Comparison of ENCODE assay signal across 15 cellular contexts in genomic region chr6:141824258-141824795, GRCh38.
DNase-seq lines count a peak whose midpoint lies in the region; ATAC-seq and TF ChIP-seq lines count a peak whose summit lies in the region.
"Had no signal": no experiment of that assay in that cellular context is flagged by ENCODE, and none has a peak within 500 bp of the region (broad histone marks: within the 10 kb centered on the region; RNA-seq: fewer than 3 reads in every experiment).

No MANE protein-coding gene starts in this region.

- H3K27me3 Mint-ChIP-seq in CD8-positive, alpha-beta memory T cell = no peaks in the 10 kb centered on the region
- H3K27me3 Mint-ChIP-seq: CD4-positive, alpha-beta memory T cell had no signal

- POLR2A ChIA-PET in CD8-positive, alpha-beta memory T cell (lab: Charles Lee) = no interaction called here

- H4K8ac ChIP-seq in trophoblast cell (ENCODE audit: low read depth, low read length) = no peak overlapping the region

- no peak overlapping the region for H2BK5ac ChIP-seq in trophoblast cell (ENCODE audit: low read depth, low read length, poor library complexity)

- peak; percentile 8 for DNase-seq in LoVo (ENCODE audit: low spot score)
- DNase-seq in RPMI7951 (ENCODE audit: low read depth) = peak; percentile 7
- DNase-seq in choroid plexus epithelial cell (ENCODE audit: low read depth) = peak; percentile 10
- peak; percentile 25 to 80 for DNase-seq in trophoblast cell
- no peak for DNase-seq in NCI-H1417 treated with DMSO at 0.1 percent for 48 hours (lab: John Stamatoyannopoulos, UW)
- no peak for DNase-seq in CD8-positive, alpha-beta memory T cell
- DNase-seq: BE2C; CD4-positive, alpha-beta memory T cell; DND-41; GF-D8; GM23248; IMR-90 had no signal

- H3K4me3 ChIP-seq in choroid plexus epithelial cell (ENCODE audit: low read depth, low read length) = no peak overlapping the region
- no peak overlapping the region for H3K4me3 ChIP-seq in trophoblast cell (ENCODE audit: low read depth, low read length)
- H3K4me3 ChIP-seq in CD8-positive, alpha-beta memory T cell (ENCODE audit: low read length) = no peak overlapping the region
- H3K4me3 ChIP-seq: A549, GM23248 had no signal

- peaks cover 0 to under 1% of the 10 kb centered on the region in 2 experiments for H3K4me1 ChIP-seq in trophoblast cell (ENCODE audit: control insufficient read depth in 1 of 2, insufficient read depth in 2 of 2, low read length in 2 of 2)
- no peaks in the 10 kb centered on the region for H3K4me1 ChIP-seq in CD8-positive, alpha-beta memory T cell (ENCODE audit: insufficient read depth, low read length)
- H3K4me1 ChIP-seq: A549, BE2C had no signal

- no peak overlapping the region for H2AK5ac ChIP-seq in trophoblast cell (ENCODE audit: low read length)

- H4K91ac ChIP-seq in trophoblast cell (ENCODE audit: low read depth, low read length) = no peak overlapping the region

- H3K14ac ChIP-seq in trophoblast cell (ENCODE audit: low read length) = no peak overlapping the region

- no peak overlapping the region for H2BK12ac ChIP-seq in trophoblast cell (ENCODE audit: low read length)

- no peak overlapping the region for H3K18ac ChIP-seq in trophoblast cell (ENCODE audit: low read length)

- no peak overlapping the region for H3K4ac ChIP-seq in trophoblast cell (ENCODE audit: low read depth, low read length)

- no peaks in the 10 kb centered on the region for H3K4me1 Mint-ChIP-seq in CD8-positive, alpha-beta memory T cell
- H3K4me1 Mint-ChIP-seq: CD4-positive, alpha-beta memory T cell had no signal

- no peak for ATAC-seq in GM21447 (IDR thresholded peaks at IDR 0.05; ENCODE audit: unreplicated experiment)
- ATAC-seq: A549 had no signal

- no peak overlapping the region for H2AFZ ChIP-seq in trophoblast cell (ENCODE audit: insufficient read depth, low read length, poor library complexity)
- H2AFZ ChIP-seq: GM23248 had no signal

- H3K9me3 ChIP-seq in trophoblast cell (ENCODE audit: insufficient read depth, low read depth, low read length) = no peaks in the 10 kb centered on the region
- no peaks in the 10 kb centered on the region for H3K9me3 ChIP-seq in CD8-positive, alpha-beta memory T cell (ENCODE audit: low read length)
- H3K9me3 ChIP-seq: A549, BE2C had no signal

- no peaks in the 10 kb centered on the region for H3K79me1 ChIP-seq in trophoblast cell (ENCODE audit: low read length)

- H3K9ac ChIP-seq in trophoblast cell (ENCODE audit: low read length) = no peak overlapping the region
- H3K9ac ChIP-seq: GM23248 had no signal

- H3K23ac ChIP-seq in trophoblast cell (ENCODE audit: low read length) = no peak overlapping the region

- H3K27ac ChIP-seq in trophoblast cell (ENCODE audit: low read depth, low read length) = no peak overlapping the region
- no peak overlapping the region for H3K27ac ChIP-seq in CD8-positive, alpha-beta memory T cell (ENCODE audit: low read depth, low read length)
- H3K27ac ChIP-seq: A549, C4-2B, GM23248 had no signal

- no peaks in the 10 kb centered on the region for H3K79me2 ChIP-seq in trophoblast cell (ENCODE audit: control insufficient read depth, insufficient read depth, low read length, poor library complexity)

- H3K27me3 ChIP-seq in trophoblast cell (ENCODE audit: insufficient read depth, low read length) = no peaks in the 10 kb centered on the region
- no peaks in the 10 kb centered on the region for H3K27me3 ChIP-seq in CD8-positive, alpha-beta memory T cell (ENCODE audit: insufficient read depth, low read length, poor library complexity, severe bottlenecking)
- H3K27me3 ChIP-seq: BE2C had no signal

- no peak for TF ChIP-seq CTCF in choroid plexus epithelial cell (conservative IDR thresholded peaks at IDR 0.05; ENCODE audit: low read depth, low read length)

- CTCF ChIA-PET in CD8-positive, alpha-beta memory T cell (lab: Charles Lee) = no interaction called here

- peaks cover 6 to 10% (median 9%) of the 10 kb centered on the region in 5 donors for H3K9me3 Mint-ChIP-seq in CD8-positive, alpha-beta memory T cell

- no peak overlapping the region for H3K4me2 ChIP-seq in trophoblast cell (ENCODE audit: low read length)
- H3K4me2 ChIP-seq: A549 had no signal

- no peaks in the 10 kb centered on the region for H3K36me3 ChIP-seq in trophoblast cell (ENCODE audit: control insufficient read depth in 1 of 2, insufficient read depth in 2 of 2, low read length in 2 of 2)
- H3K36me3 ChIP-seq in CD8-positive, alpha-beta memory T cell (ENCODE audit: insufficient read depth, low read length) = no peaks in the 10 kb centered on the region
- H3K36me3 ChIP-seq: BE2C had no signal

- H2BK120ac ChIP-seq in trophoblast cell (ENCODE audit: insufficient read depth, low read length, poor library complexity) = no peak overlapping the region

- WGBS in trophoblast cell (ENCODE audit: extremely low coverage, insufficient coverage, insufficient read length) = no CpG with 5 or more reads among the region's 1 CpG

- no peak overlapping the region for H4K12ac ChIP-seq in trophoblast cell (ENCODE audit: low read depth, low read length)

- H3K36me3 Mint-ChIP-seq in CD8-positive, alpha-beta memory T cell = peaks cover 0 to 23% (median 0%) of the 10 kb centered on the region in 3 donors

- H3K4me3 Mint-ChIP-seq in CD8-positive, alpha-beta memory T cell = no peak overlapping the region
- H3K4me3 Mint-ChIP-seq: CD4-positive, alpha-beta memory T cell had no signal

- H3K27ac Mint-ChIP-seq in CD8-positive, alpha-beta memory T cell = no peak overlapping the region
- H3K27ac Mint-ChIP-seq: CD4-positive, alpha-beta memory T cell had no signal

Comparison
In these comparisons a context has a peak if more than half of its experiments do, and no peak if none do; other contexts are left out.
1. DNase-seq: peak in LoVo (single experiment), RPMI7951 (single experiment), choroid plexus epithelial cell (single experiment) and trophoblast cell (2 of 2); none in NCI-H1417 treated with DMSO at 0.1 percent for 48 hours (single experiment) and CD8-positive, alpha-beta memory T cell (0 of 5).